In genomic region chr1:1876335-1876935, GRCh38 we compare ENCODE assay signal across 18 cellular contexts. TPM values are rescaled to one million over a fixed set of nuclear protein-coding genes. Genes with fewer than 3 reads are reported as not detected.
DNase-seq lines count a peak whose midpoint lies in the region; ATAC-seq, FAIRE-seq and TF ChIP-seq lines count a peak whose summit lies in the region.
"Had no signal": no experiment of that assay in that cellular context is flagged by ENCODE, and none has a peak within 500 bp of the region (broad histone marks: within the 10 kb centered on the region; RNA-seq: fewer than 3 reads in every experiment).

No MANE protein-coding gene starts in this region.

- H3K4me3 ChIP-seq in H1 (ENCODE audit: extremely low read depth in 1 of 4, insufficient read depth in 2 of 4, low read depth in 3 of 4, low read length in 4 of 4) (no peak overlapping the region), PC-9 (no peak overlapping the region)
- H3K4me3 ChIP-seq: right atrium auricular region had no signal

- no peak overlapping the region for H2BK20ac ChIP-seq in H1 (ENCODE audit: low read length)

- peaks cover 0 to 6% (median 3%) of the 10 kb centered on the region in 4 experiments; a peak in 3 of 7 replicates for H3K4me1 ChIP-seq in H1 (replicated peaks in 1 of 4; ENCODE audit: control insufficient read depth in 3 of 4, insufficient read depth in 4 of 4, low read length in 3 of 4)
- no peaks in the 10 kb centered on the region for H3K4me1 ChIP-seq in PC-9 (replicated peaks; ENCODE audit: insufficient read depth)
- H3K4me1 ChIP-seq: foreskin keratinocyte had no signal

- H3K27me3 ChIP-seq in H1 (replicated peaks in 1 of 4; ENCODE audit: control insufficient read depth in 3 of 4, extremely low read depth in 1 of 4, insufficient read depth in 3 of 4, low read length in 3 of 4): no peaks in the 10 kb centered on the region
- no peaks in the 10 kb centered on the region for H3K27me3 ChIP-seq in PC-9 (ENCODE audit: insufficient read depth, low read depth)
- H3K27me3 ChIP-seq: foreskin keratinocyte, right atrium auricular region had no signal

- H3K4me3 Mint-ChIP-seq in progenitor cell of endocrine pancreas (ENCODE audit: low read depth): no peak overlapping the region
- H3K4me3 Mint-ChIP-seq: brain had no signal

- no peak for TF ChIP-seq EP300 in H1 (IDR thresholded peaks at IDR 0.05; ENCODE audit: borderline replicate concordance in 1 of 2, low read depth in 2 of 2, low read length in 2 of 2)

- H3K27me3 Mint-ChIP-seq in progenitor cell of endocrine pancreas: no peaks in the 10 kb centered on the region

- ATAC-seq in GM21723 (IDR thresholded peaks at IDR 0.05; ENCODE audit: unreplicated experiment) (no peak), HG03045 (IDR thresholded peaks at IDR 0.05; ENCODE audit: unreplicated experiment) (no peak)
- ATAC-seq: foreskin keratinocyte had no signal

- H2AFZ ChIP-seq in H1 (ENCODE audit: low read length): no peak overlapping the region
- no peak overlapping the region for H2AFZ ChIP-seq in PC-9

- no peaks in the 10 kb centered on the region for H3K23me2 ChIP-seq in H1 (ENCODE audit: low read depth, low read length)

- intact Hi-C loops in PC-9 (cut with micrococcal nuclease; ENCODE audit: unreplicated experiment): no loop called here

- no peak for TF ChIP-seq RAD21 in H1 (IDR thresholded peaks at IDR 0.05 in 1 of 2, conservative IDR thresholded peaks at IDR 0.05 in 1 of 2; ENCODE audit: low read depth in 2 of 2, low read length in 2 of 2)

- H3K79me2 ChIP-seq in H1 (ENCODE audit: control insufficient read depth in 1 of 2, insufficient read depth in 2 of 2, low read length in 2 of 2): peaks cover 80 to 100% of the 10 kb centered on the region in 2 experiments
- peaks cover 97% of the 10 kb centered on the region for H3K79me2 ChIP-seq in PC-9 (ENCODE audit: low read depth)

- H3K4me2 ChIP-seq in H1 (ENCODE audit: insufficient read depth in 1 of 2, low read depth in 2 of 2, low read length in 2 of 2) (no peak overlapping the region), PC-9 (no peak overlapping the region)

- H2BK12ac ChIP-seq in H1 (ENCODE audit: low read depth, low read length): no peak overlapping the region

- H2AK5ac ChIP-seq in H1 (ENCODE audit: low read depth, low read length): no peak overlapping the region

- POLR2A ChIA-PET in H1 (lab: Charles Lee; ENCODE audit: partially characterized antibody) (interaction anchor here (0.6 to 5.2 kb wide), 5 partner anchors 11 to 32 kb away, joined by 3 to 32 read pairs (median 4); no protein-coding TSS in a partner anchor), PC-9 (lab: Charles Lee; ENCODE audit: unreplicated experiment) (no interaction called here)

- no peak overlapping the region for H3K23ac ChIP-seq in H1 (ENCODE audit: insufficient read length)

- TF ChIP-seq CTCF in VCaP (conservative IDR thresholded peaks at IDR 0.05) (no peak), H1 (IDR thresholded peaks at IDR 0.05; ENCODE audit: control extremely low read depth in 1 of 3, insufficient read depth in 1 of 3, low read depth in 1 of 3, low read length in 3 of 3) (no peak), progenitor cell of endocrine pancreas (IDR thresholded peaks at IDR 0.05; ENCODE audit: unreplicated experiment) (no peak), PC-9 (conservative IDR thresholded peaks at IDR 0.05) (no peak)

- no peak overlapping the region for H2BK120ac ChIP-seq in H1 (replicated peaks; ENCODE audit: low read depth, low read length)

- peaks cover 33% of the 10 kb centered on the region for H3K36me3 Mint-ChIP-seq in progenitor cell of endocrine pancreas (ENCODE audit: insufficient read depth)

- no TSS peak for BruUV-seq in PC-9 (replicated peaks; lab: Mats Ljungman, UMichigan)

- H2BK5ac ChIP-seq in H1 (ENCODE audit: low read depth, low read length): 0 out of 2 replicates have a peak overlapping the region, but pooled peaks have one; percentile 4

- 0 out of 2 replicates have a peak overlapping the region, but pooled peaks have one; percentile 4 for H3K27ac ChIP-seq in VCaP
- no peak overlapping the region for H3K27ac ChIP-seq in H1 (ENCODE audit: low read depth, low read length)
- H3K27ac ChIP-seq in PC-9: no peak overlapping the region
- H3K27ac ChIP-seq: foreskin keratinocyte, right atrium auricular region had no signal

- H3K4me1 Mint-ChIP-seq in progenitor cell of endocrine pancreas (ENCODE audit: low read depth): peaks cover 20% of the 10 kb centered on the region

- H3K27ac Mint-ChIP-seq in progenitor cell of endocrine pancreas: peak overlapping the region; percentile 34

- no peak for TF ChIP-seq POLR2A in H1 (IDR thresholded peaks at IDR 0.05; ENCODE audit: control extremely low read depth in 1 of 2, low read depth in 2 of 2, low read length in 2 of 2)

- H3K9me3 ChIP-seq in H1 (ENCODE audit: insufficient read depth in 2 of 2, low read depth in 1 of 2, low read length in 1 of 2) (peaks cover 0 to 4% of the 10 kb centered on the region in 2 experiments; a peak in 1 of 4 replicates), PC-9 (ENCODE audit: insufficient read depth, low read depth) (no peaks in the 10 kb centered on the region)
- H3K9me3 ChIP-seq: right atrium auricular region had no signal

- no peak overlapping the region for H3K14ac ChIP-seq in H1 (ENCODE audit: insufficient read length)

- H3K56ac ChIP-seq in H1 (replicated peaks; ENCODE audit: insufficient read length, low read depth, low read length): no peak overlapping the region

- H4K91ac ChIP-seq in H1 (replicated peaks; ENCODE audit: insufficient read length, low read length): no peak overlapping the region

- H3K36me3 ChIP-seq in H1 (ENCODE audit: control insufficient read depth in 2 of 4, insufficient read depth in 4 of 4, low read length in 3 of 4) (peaks cover 8 to 30% (median 19%) of the 10 kb centered on the region in 4 experiments; a peak in 7 of 8 replicates), PC-9 (ENCODE audit: low read depth) (0 out of 2 replicates have a peak, but pooled peaks cover 5% of the 10 kb centered on the region)
- H3K36me3 ChIP-seq: right atrium auricular region had no signal

- H3K9ac ChIP-seq in H1 (replicated peaks in 1 of 4; ENCODE audit: extremely low read depth in 1 of 4, low read depth in 3 of 4, low read length in 3 of 4): no peak overlapping the region

- no peak for FAIRE-seq in H1 (lab: Jason Lieb, UNC)

- H4K20me1 ChIP-seq in H1 (replicated peaks in 1 of 2; ENCODE audit: control insufficient read depth in 1 of 2, insufficient read depth in 2 of 2, low read length in 2 of 2) (peaks cover 41 to 55% of the 10 kb centered on the region in 2 experiments), PC-9 (ENCODE audit: insufficient read depth) (peaks cover 92% of the 10 kb centered on the region)

- no peaks in the 10 kb centered on the region for H3K9me3 Mint-ChIP-seq in progenitor cell of endocrine pancreas (ENCODE audit: low read depth)

- WGBS in H1 (ENCODE audit: extremely low coverage in 1 of 2, insufficient coverage in 1 of 2, insufficient read length in 1 of 2, insufficient replicate concordance in 2 of 2, low coverage in 1 of 2, low lambda C conversion rate in 2 of 2, missing lambda C conversion rate in 1 of 2), 2 experiments: 92% methylated on average over 11 of the region's 11 CpGs; no CpG with 5 or more reads in 1 of the 2 experiments

- DNase-seq in EH (ENCODE audit: low read depth) (peak; percentile 75), H1 (ENCODE audit: low read depth in 1 of 2, low spot score in 2 of 2) (no peak), progenitor cell of endocrine pancreas (ENCODE audit: low spot score, unreplicated experiment) (no peak), PC-9 (no peak)
- DNase-seq: effector memory CD4-positive, alpha-beta T cell; foreskin keratinocyte; GDM1; GOT3; Kasumi-1; NCI-H187; NCI-H774; Right ventricle myocardium superior; stimulated activated naive CD4-positive, alpha-beta T cell treated with Interleukin-2 at 50 U/mL for 16 hours had no signal

- H2BK15ac ChIP-seq in H1 (ENCODE audit: low read length): no peak overlapping the region

- H4K8ac ChIP-seq in H1 (ENCODE audit: extremely low read depth, insufficient read depth, low read length): no peak overlapping the region

- no peak overlapping the region for H3K4ac ChIP-seq in H1 (replicated peaks; ENCODE audit: insufficient read length, low read depth, low read length)

- CTCF ChIA-PET in H1 (lab: Charles Lee; ENCODE audit: partially characterized antibody): interaction anchor here (0.6 to 3.0 kb wide), 9 partner anchors 8 to 87 kb away, joined by 3 to 13 read pairs (median 3); no protein-coding TSS in a partner anchor
- CTCF ChIA-PET in PC-9 (lab: Charles Lee): no interaction called here

- H4K5ac ChIP-seq in H1 (ENCODE audit: insufficient read length, low read depth, low read length): no peak overlapping the region

- H3K9me2 ChIP-seq in PC-9 (ENCODE audit: insufficient read depth): no peaks in the 10 kb centered on the region

- H3K79me1 ChIP-seq in H1 (ENCODE audit: low read depth, low read length): peaks cover 18% of the 10 kb centered on the region

- no peak overlapping the region for H3K18ac ChIP-seq in H1 (ENCODE audit: extremely low read depth, low read length)

- H3F3A ChIP-seq in PC-9 (ENCODE audit: insufficient read depth, low read depth): no peaks in the 10 kb centered on the region

RNA-seq across cellular contexts. Expression of gene GNB1, which starts 14.5 kb away (rescaled TPM):
- total RNA-seq in H1 (2021; fragmentation: NEBNext Ultra II Directional; extraction: Animal tissue kit (Norgen Biotek cat#: 25700)): 382 and 394 TPM in 2 replicates
- polyA plus RNA-seq in H1 (2011; rRNA removed): 343 and 372 TPM in 2 replicates
- polyA plus RNA-seq in H1 (2011; cell fraction: cytosol; rRNA removed): 391 TPM
- polyA plus RNA-seq in H1 (2011; cell fraction: nucleus; rRNA removed): 286 TPM
- 256 to 341 TPM (median 318 TPM) in 4 replicates for polyA plus RNA-seq in H1 (2012, experiment 1 of 2)
- polyA plus RNA-seq in H1 (2012, experiment 2 of 2): 110 TPM
- 180 TPM for polyA plus RNA-seq in H1 (2013, experiment 1 of 2)
- 186 TPM for polyA plus RNA-seq in H1 (2013, experiment 2 of 2)
- polyA minus RNA-seq in H1 (2011; rRNA and poly(A)+ RNA removed): 482 and 536 TPM in 2 replicates
- 250 TPM for polyA minus RNA-seq in H1 (2011; cell fraction: cytosol; rRNA and poly(A)+ RNA removed)
- polyA minus RNA-seq in H1 (2011; cell fraction: nucleus; rRNA and poly(A)+ RNA removed): 104 TPM
- total RNA-seq in progenitor cell of endocrine pancreas: 327 TPM in 2 replicates
- total RNA-seq in PC-9 (2021): 257 and 286 TPM in 2 replicates

RNA-seq across cellular contexts. Expression of gene CALML6, which starts 38.6 kb away (rescaled TPM):
- total RNA-seq in H1 (2021; fragmentation: NEBNext Ultra II Directional; extraction: Animal tissue kit (Norgen Biotek cat#: 25700)): 0.92 and 1.3 TPM in 2 replicates
- polyA plus RNA-seq in H1 (2011; rRNA removed): 0.54 and 0.96 TPM in 2 replicates
- 1.4 TPM for polyA plus RNA-seq in H1 (2011; cell fraction: cytosol; rRNA removed)
- 4.8 TPM for polyA plus RNA-seq in H1 (2011; cell fraction: nucleus; rRNA removed)
- 1.3 to 1.9 TPM (median 1.7 TPM) in 4 replicates for polyA plus RNA-seq in H1 (2012, experiment 1 of 2)
- 0.84 TPM for polyA plus RNA-seq in H1 (2012, experiment 2 of 2)
- polyA plus RNA-seq in H1 (2013, experiment 1 of 2): 0.65 TPM
- 0.63 TPM for polyA plus RNA-seq in H1 (2013, experiment 2 of 2)
- polyA minus RNA-seq in H1 (2011; rRNA and poly(A)+ RNA removed): 0.09 and 0.15 TPM in 2 replicates
- polyA minus RNA-seq in H1 (2011; cell fraction: cytosol; rRNA and poly(A)+ RNA removed): not detected
- 1.5 TPM for polyA minus RNA-seq in H1 (2011; cell fraction: nucleus; rRNA and poly(A)+ RNA removed)
- total RNA-seq in progenitor cell of endocrine pancreas (1.1 and 1.5 TPM in 2 replicates), PC-9 (2021) (2.1 and 3.9 TPM in 2 replicates)
- total RNA-seq: foreskin keratinocyte, right atrium auricular region, Right ventricle myocardium superior had no signal

RNA-seq across cellular contexts. Expression of gene TMEM52, which starts 42.6 kb away (rescaled TPM):
- total RNA-seq in H1 (2021; fragmentation: NEBNext Ultra II Directional; extraction: Animal tissue kit (Norgen Biotek cat#: 25700)): 14.6 and 15.0 TPM in 2 replicates
- polyA plus RNA-seq in H1 (2011; rRNA removed): 30.2 and 46.3 TPM in 2 replicates
- 20.9 TPM for polyA plus RNA-seq in H1 (2011; cell fraction: cytosol; rRNA removed)
- 36.1 TPM for polyA plus RNA-seq in H1 (2011; cell fraction: nucleus; rRNA removed)
- 8.4 to 15.3 TPM (median 14.6 TPM) in 4 replicates for polyA plus RNA-seq in H1 (2012, experiment 1 of 2)
- 15.3 TPM for polyA plus RNA-seq in H1 (2012, experiment 2 of 2)
- polyA plus RNA-seq in H1 (2013, experiment 1 of 2): 21.5 TPM
- 22.3 TPM for polyA plus RNA-seq in H1 (2013, experiment 2 of 2)
- 5.1 and 6.6 TPM in 2 replicates for polyA minus RNA-seq in H1 (2011; rRNA and poly(A)+ RNA removed)
- 6.2 TPM for polyA minus RNA-seq in H1 (2011; cell fraction: cytosol; rRNA and poly(A)+ RNA removed)
- 11.6 TPM for polyA minus RNA-seq in H1 (2011; cell fraction: nucleus; rRNA and poly(A)+ RNA removed)
- total RNA-seq in progenitor cell of endocrine pancreas (1.8 and 1.9 TPM in 2 replicates), PC-9 (2021) (7.4 and 8.5 TPM in 2 replicates)
